ENCODE assay signal across 18 cellular contexts in the genomic region with DNA sequence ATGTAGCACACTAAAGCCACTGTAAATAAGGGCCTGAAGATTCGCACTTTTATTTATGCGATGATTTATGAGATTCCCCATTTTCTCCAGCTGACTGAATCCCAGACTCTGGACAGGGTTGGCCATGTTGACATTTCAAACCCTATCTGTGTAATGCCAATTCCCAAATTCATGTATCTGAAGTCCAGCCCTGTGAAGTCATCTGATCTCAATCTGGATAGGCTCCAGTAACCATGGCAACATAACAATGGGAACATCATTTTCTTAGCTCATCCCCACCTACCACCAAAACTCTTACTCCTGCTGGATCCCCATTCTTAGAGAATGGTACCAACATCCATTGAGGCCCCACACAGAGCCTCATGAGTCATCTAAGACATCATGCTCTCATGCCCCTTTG. TPM values are rescaled to one million over a fixed set of nuclear protein-coding genes. Genes with fewer than 3 reads are reported as not detected.
DNase-seq lines count a peak whose midpoint lies in the region; ATAC-seq and TF ChIP-seq lines count a peak whose summit lies in the region.
"Had no signal": no experiment of that assay in that cellular context is flagged by ENCODE, and none has a peak within 500 bp of the region (broad histone marks: within the 10 kb centered on the region; RNA-seq: fewer than 3 reads in every experiment).

No MANE protein-coding gene starts in this region.

- 37 to 61% (median 54%) methylated on average over 2 of the region's 2 CpGs for WGBS in psoas muscle, 3 donors

- H3K27ac ChIP-seq in colonic mucosa (no peak overlapping the region), psoas muscle (no peak overlapping the region)

- no peak overlapping the region for H3K4me3 ChIP-seq in colonic mucosa
- no peak overlapping the region for H3K4me3 ChIP-seq in psoas muscle

- no peaks in the 10 kb centered on the region for H3K27me3 ChIP-seq in colonic mucosa
- no peaks in the 10 kb centered on the region for H3K27me3 ChIP-seq in psoas muscle (ENCODE audit: insufficient read depth in 3 of 3, low read length in 2 of 3)

- no peak overlapping the region for H3K9ac ChIP-seq in colonic mucosa (ENCODE audit: low read depth in 2 of 2, low read length in 2 of 2)

- intact Hi-C loops in colonic mucosa (cut with DNase I) (no loop called here), psoas muscle (cut with DNase I) (no loop called here)

- no peak for TF ChIP-seq CTCF in colonic mucosa (IDR thresholded peaks at IDR 0.05)
- TF ChIP-seq CTCF in psoas muscle (IDR thresholded peaks at IDR 0.05): no peak

- DNase-seq in NCI-H2171 treated with DMSO at 0.1 percent for 48 hours (lab: John Stamatoyannopoulos, UW) (peak; percentile 12), NCI-H2171 (lab: John Stamatoyannopoulos, UW) (no peak), M059J (ENCODE audit: low read depth) (peak; percentile 3), islet precursor cell (peak; percentile 29), superior temporal gyrus (ENCODE audit: extremely low spot score) (peak; percentile 15), colonic mucosa (no peak), psoas muscle (no peak)
- DNase-seq: C1 segment of cervical spinal cord; DMS79 treated with DMSO at 0.1 percent for 48 hours; GF-D8; GOT3; NCI-H1417; NCI-H1930; NCI-H2227 treated with DMSO at 0.1 percent for 48 hours; NCI-H524 treated with DMSO at 0.1 percent for 48 hours; NK-92 treated with Interleukin-12 subunit alpha and Interleukin-12 subunit beta, amount 100 ng/mL, for 24 hours; OCI-M1 had no signal

- H3K4me1 ChIP-seq in colonic mucosa (no peaks in the 10 kb centered on the region), psoas muscle (no peaks in the 10 kb centered on the region)

- ATAC-seq in HG03521 (IDR thresholded peaks at IDR 0.05; ENCODE audit: unreplicated experiment): no peak
- no peak for ATAC-seq in psoas muscle

- H3K36me3 ChIP-seq in colonic mucosa (no peaks in the 10 kb centered on the region), psoas muscle (ENCODE audit: insufficient read depth in 1 of 2, low read depth in 1 of 2) (no peaks in the 10 kb centered on the region)

- H3K9me3 ChIP-seq in colonic mucosa: no peaks in the 10 kb centered on the region
- no peaks in the 10 kb centered on the region for H3K9me3 ChIP-seq in psoas muscle

RNA-seq across cellular contexts. Expression of a gene that starts 59.0 kb away (rescaled TPM):
- total RNA-seq in M059J (2014; rRNA removed; shearing (Covaris generic)): not detected in 2 replicates
- total RNA-seq in colonic mucosa: not detected
- not detected for total RNA-seq in psoas muscle
- polyA plus RNA-seq in psoas muscle: not detected

Comparison
In these comparisons a context has a peak if more than half of its experiments do, and no peak if none do; other contexts are left out.
1. DNase-seq: peak in NCI-H2171 treated with DMSO at 0.1 percent for 48 hours (single experiment), M059J (single experiment), islet precursor cell (single experiment) and superior temporal gyrus (single experiment); none in NCI-H2171 (single experiment), colonic mucosa (single experiment) and psoas muscle (0 of 2).